Comparison of ENCODE assay signal across 10 cellular contexts in the genomic region with DNA sequence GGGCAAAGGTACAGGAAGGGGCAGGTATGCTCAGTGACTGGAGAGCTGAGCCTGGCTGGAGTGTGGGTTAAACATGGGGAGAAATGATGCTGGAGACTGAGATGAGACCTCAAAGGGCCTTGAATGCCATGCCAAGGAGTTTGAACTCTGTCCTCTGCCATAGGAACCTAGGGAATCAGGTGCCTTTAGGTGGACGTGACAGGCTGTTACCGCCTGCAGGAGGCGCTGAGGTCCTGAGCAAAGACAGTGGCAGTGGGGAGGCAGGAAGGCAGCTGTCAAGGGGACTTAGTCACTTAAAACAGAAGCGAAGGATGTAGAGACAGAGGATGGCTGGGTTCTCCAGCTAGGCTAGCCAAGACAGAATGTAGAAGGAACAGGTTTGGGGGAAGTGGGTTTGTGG. TPM values are rescaled to one million over a fixed set of nuclear protein-coding genes. Genes with fewer than 3 reads are reported as not detected.
DNase-seq lines count a peak whose midpoint lies in the region; ATAC-seq, FAIRE-seq and TF ChIP-seq lines count a peak whose summit lies in the region.
"Had no signal": no experiment of that assay in that cellular context is flagged by ENCODE, and none has a peak within 500 bp of the region (broad histone marks: within the 10 kb centered on the region; RNA-seq: fewer than 3 reads in every experiment).

No MANE protein-coding gene starts in this region.

- H3K36me3 ChIP-seq in breast epithelium (peaks cover 4% of the 10 kb centered on the region), endothelial cell of umbilical vein (ENCODE audit: control insufficient read depth in 2 of 2, extremely low read depth in 1 of 2, insufficient read depth in 2 of 2, low read length in 2 of 2) (peaks cover 19 to 38% of the 10 kb centered on the region in 2 experiments), upper lobe of right lung (peaks cover 96% of the 10 kb centered on the region), gastrocnemius medialis (peaks cover 0 to 90% of the 10 kb centered on the region in 2 donors)

- no peaks in the 10 kb centered on the region for H3K9me1 ChIP-seq in endothelial cell of umbilical vein (replicated peaks; ENCODE audit: control insufficient read depth, extremely low read depth, insufficient read depth, low read length)

- no peak overlapping the region for H2AFZ ChIP-seq in endothelial cell of umbilical vein (ENCODE audit: low read depth, low read length)

- H3K27me3 ChIP-seq in breast epithelium (no peaks in the 10 kb centered on the region), endothelial cell of umbilical vein (ENCODE audit: control insufficient read depth in 2 of 2, insufficient read depth in 2 of 2, low read length in 2 of 2) (no peaks in the 10 kb centered on the region), upper lobe of right lung (no peaks in the 10 kb centered on the region), gastrocnemius medialis (no peaks in the 10 kb centered on the region)

- dilution Hi-C loops in endothelial cell of umbilical vein (cut with MboI; ENCODE audit: extremely low pct_ligation_motif_present, low sequenced_read_pairs) = no loop called here

- H3K27ac ChIP-seq in breast epithelium (no peak overlapping the region), endothelial cell of umbilical vein (ENCODE audit: insufficient read depth, low read depth, low read length) (no peak overlapping the region), upper lobe of right lung (no peak overlapping the region), gastrocnemius medialis (no peak overlapping the region)

- H3K4me3 Mint-ChIP-seq in MCF 10A (ENCODE audit: unreplicated experiment) = no peak overlapping the region

- TF ChIP-seq POLR2A in breast epithelium (IDR thresholded peaks at IDR 0.05) (no peak), endothelial cell of umbilical vein (IDR thresholded peaks at IDR 0.05; ENCODE audit: low read depth, low read length) (no peak), gastrocnemius medialis (IDR thresholded peaks at IDR 0.05) (no peak)

- no peak overlapping the region for H3K27ac Mint-ChIP-seq in MCF 10A (ENCODE audit: low read depth, unreplicated experiment)

- FAIRE-seq in endothelial cell of umbilical vein (lab: Jason Lieb, UNC) = no peak
- FAIRE-seq: GM18507, TTC549 had no signal

- H3K4me2 ChIP-seq in endothelial cell of umbilical vein (ENCODE audit: insufficient read depth, low read length) = no peak overlapping the region

- H3K4me1 Mint-ChIP-seq in MCF 10A (ENCODE audit: insufficient read depth, unreplicated experiment) = peaks cover 4% of the 10 kb centered on the region

- POLR2A ChIA-PET in MCF 10A (lab: Yijun Ruan, JAX) = interaction anchor here (2.7 kb wide), 1 partner anchor 10 kb away, joined by 10 read pairs; a partner anchor contains a TSS
- POLR2A ChIA-PET in endothelial cell of umbilical vein (lab: Charles Lee) = no interaction called here

- H3K9me3 Mint-ChIP-seq in MCF 10A (ENCODE audit: unreplicated experiment) = no peaks in the 10 kb centered on the region

- DNase-seq in MCF 10A (ENCODE audit: unreplicated experiment) (peak; percentile 32), breast epithelium (ENCODE audit: low spot score in 2 of 2) (no peak), SK-N-DZ (ENCODE audit: low spot score) (peak; percentile 40), endothelial cell of umbilical vein (ENCODE audit: low read depth, low spot score) (peak; percentile 52), upper lobe of right lung (no peak), AG20443 (ENCODE audit: low spot score) (no peak), gastrocnemius medialis (no peak)

- ATAC-seq in upper lobe of right lung (peak; percentile 34), HG03565 (IDR thresholded peaks at IDR 0.05; ENCODE audit: unreplicated experiment) (no peak), gastrocnemius medialis (no peak)

- no peak overlapping the region for H3K9ac ChIP-seq in endothelial cell of umbilical vein (replicated peaks; ENCODE audit: extremely low read depth, insufficient read depth, low read length)

- H3K9me3 ChIP-seq in breast epithelium = no peaks in the 10 kb centered on the region
- no peaks in the 10 kb centered on the region for H3K9me3 ChIP-seq in endothelial cell of umbilical vein (replicated peaks; ENCODE audit: control insufficient read depth, insufficient read depth, low read length)
- H3K9me3 ChIP-seq in upper lobe of right lung = no peaks in the 10 kb centered on the region
- no peaks in the 10 kb centered on the region for H3K9me3 ChIP-seq in gastrocnemius medialis

- H3K4me3 ChIP-seq in breast epithelium = no peak overlapping the region
- no peak overlapping the region for H3K4me3 ChIP-seq in endothelial cell of umbilical vein (replicated peaks in 1 of 3; ENCODE audit: insufficient read depth in 1 of 3, low read depth in 1 of 3, low read length in 3 of 3)
- H3K4me3 ChIP-seq in upper lobe of right lung = no peak overlapping the region
- H3K4me3 ChIP-seq in gastrocnemius medialis = no peak overlapping the region

- in situ Hi-C loops in gastrocnemius medialis (cut with MboI; ENCODE audit: low sequenced_read_pairs in 4 of 4) = no loop called here

- no peaks in the 10 kb centered on the region for H3K27me3 Mint-ChIP-seq in MCF 10A (ENCODE audit: insufficient read depth, unreplicated experiment)

- H4K20me1 ChIP-seq in endothelial cell of umbilical vein (replicated peaks; ENCODE audit: control insufficient read depth, extremely low read depth, insufficient read depth, low read length) = no peaks in the 10 kb centered on the region

- no peak for TF ChIP-seq CTCF in MCF 10A (IDR thresholded peaks at IDR 0.05; ENCODE audit: unreplicated experiment)
- TF ChIP-seq CTCF in breast epithelium (IDR thresholded peaks at IDR 0.05) = no peak
- TF ChIP-seq CTCF in endothelial cell of umbilical vein (IDR thresholded peaks at IDR 0.05; ENCODE audit: extremely low read depth in 1 of 2, insufficient read depth in 1 of 2, low read depth in 1 of 2, low read length in 2 of 2) = peak; percentile 54 to 55
- TF ChIP-seq CTCF in upper lobe of right lung (IDR thresholded peaks at IDR 0.05) = peak; percentile 27
- no peak for TF ChIP-seq CTCF in gastrocnemius medialis (IDR thresholded peaks at IDR 0.05 in 4 of 5, conservative IDR thresholded peaks at IDR 0.05 in 1 of 5)

- BruUV-seq in MCF 10A (replicated peaks; lab: Mats Ljungman, UMichigan) (no TSS peak), endothelial cell of umbilical vein (replicated peaks; lab: Mats Ljungman, UMichigan) (no TSS peak)

- CTCF ChIA-PET in MCF 10A (lab: Yijun Ruan, JAX) = interaction anchor here (0.6 to 1.6 kb wide), 3 partner anchors 27 to 325 kb away, joined by 3 to 5 read pairs (median 4); a partner anchor contains a TSS
- CTCF ChIA-PET in endothelial cell of umbilical vein (lab: Charles Lee) = interaction anchor here (0.5 to 1.9 kb wide), 8 partner anchors 9 to 413 kb away, joined by 3 to 12 read pairs (median 4); a partner anchor contains a TSS

- intact Hi-C loops in MCF 10A (cut with micrococcal nuclease) = no loop called here
- intact Hi-C loops in breast epithelium (cut with DNase I; ENCODE audit: low total_unique reads) = no loop called here
- intact Hi-C loops in endothelial cell of umbilical vein (cut with micrococcal nuclease) = no loop called here
- intact Hi-C loops in upper lobe of right lung (cut with DNase I) = no loop called here
- intact Hi-C loops in gastrocnemius medialis (cut with DNase I; ENCODE audit: low total_unique reads) = no loop called here

- no peaks in the 10 kb centered on the region for H3K4me1 ChIP-seq in breast epithelium
- H3K4me1 ChIP-seq in endothelial cell of umbilical vein (ENCODE audit: control insufficient read depth, extremely low read depth, insufficient read depth, low read length) = no peaks in the 10 kb centered on the region
- no peaks in the 10 kb centered on the region for H3K4me1 ChIP-seq in upper lobe of right lung
- H3K4me1 ChIP-seq in gastrocnemius medialis = no peaks in the 10 kb centered on the region

- H3K79me2 ChIP-seq in endothelial cell of umbilical vein (ENCODE audit: control insufficient read depth, insufficient read depth, low read length) = peaks cover 1% of the 10 kb centered on the region

- H3K36me3 Mint-ChIP-seq in MCF 10A (ENCODE audit: insufficient read depth, unreplicated experiment) = peaks cover 99% of the 10 kb centered on the region

RNA-seq across cellular contexts. Expression of a gene that starts 9.1 kb away (rescaled TPM):
- total RNA-seq in MCF 10A (2022) (124 and 145 TPM in 2 replicates), breast epithelium (100 to 1,000 TPM; 132 to 214 (median 167) TPM), endothelial cell of umbilical vein (213 and 227 TPM in 2 replicates), upper lobe of right lung (127 TPM), gastrocnemius medialis (100 to 1,000 TPM; 211 to 334 (median 280) TPM)
- polyA plus RNA-seq in SK-N-DZ (2014; cell fraction: cytosol; rRNA removed) = 569 and 605 TPM in 2 replicates
- polyA plus RNA-seq in SK-N-DZ (2014; cell fraction: nucleus; rRNA removed) = 236 and 352 TPM in 2 replicates
- 685 and 705 TPM in 2 replicates for polyA plus RNA-seq in endothelial cell of umbilical vein
- polyA plus RNA-seq in endothelial cell of umbilical vein (2011; cell fraction: cytosol; rRNA removed) = 539 and 649 TPM in 2 replicates
- polyA plus RNA-seq in endothelial cell of umbilical vein (2011; cell fraction: nucleus; rRNA removed) = 229 and 250 TPM in 2 replicates
- 242 and 303 TPM in 2 replicates for polyA plus RNA-seq in endothelial cell of umbilical vein (2012)
- polyA minus RNA-seq in endothelial cell of umbilical vein = 271 and 276 TPM in 2 replicates
- polyA minus RNA-seq in endothelial cell of umbilical vein (2011; cell fraction: cytosol; rRNA and poly(A)+ RNA removed) = 192 TPM
- 33.6 and 42.4 TPM in 2 replicates for polyA minus RNA-seq in endothelial cell of umbilical vein (2011; cell fraction: nucleus; rRNA and poly(A)+ RNA removed)

RNA-seq across cellular contexts. Expression of a gene that starts 13.5 kb away (rescaled TPM):
- total RNA-seq in MCF 10A (2022) = 32.6 and 39.5 TPM in 2 replicates
- 1 to 10 TPM; 6.4 to 9.5 (median 9.3) TPM for total RNA-seq in breast epithelium
- polyA plus RNA-seq in SK-N-DZ (2014; cell fraction: cytosol; rRNA removed) = 13.8 and 15.0 TPM in 2 replicates
- 16.6 and 33.3 TPM in 2 replicates for polyA plus RNA-seq in SK-N-DZ (2014; cell fraction: nucleus; rRNA removed)
- total RNA-seq in endothelial cell of umbilical vein = 77.5 and 78.4 TPM in 2 replicates
- polyA plus RNA-seq in endothelial cell of umbilical vein = 39.8 and 45.3 TPM in 2 replicates
- polyA plus RNA-seq in endothelial cell of umbilical vein (2011; cell fraction: cytosol; rRNA removed) = 28.6 and 32.6 TPM in 2 replicates
- 29.6 and 36.9 TPM in 2 replicates for polyA plus RNA-seq in endothelial cell of umbilical vein (2011; cell fraction: nucleus; rRNA removed)
- polyA plus RNA-seq in endothelial cell of umbilical vein (2012) = 55.8 and 74.4 TPM in 2 replicates
- 20.3 and 20.9 TPM in 2 replicates for polyA minus RNA-seq in endothelial cell of umbilical vein
- 16.7 TPM for polyA minus RNA-seq in endothelial cell of umbilical vein (2011; cell fraction: cytosol; rRNA and poly(A)+ RNA removed)
- 7.9 and 14.5 TPM in 2 replicates for polyA minus RNA-seq in endothelial cell of umbilical vein (2011; cell fraction: nucleus; rRNA and poly(A)+ RNA removed)
- total RNA-seq in upper lobe of right lung = 59.1 TPM
- total RNA-seq in gastrocnemius medialis = 1 to 10 TPM; 1.3 to 4.0 (median 1.6) TPM

RNA-seq across cellular contexts. Expression of a gene that starts 31.5 kb away (rescaled TPM):
- total RNA-seq in MCF 10A (2022) (36.8 and 42.0 TPM in 2 replicates), breast epithelium (10 to 100 TPM in 2 of 3 donors, 1 to 10 TPM in 1; 8.9 to 15.0 (median 12.5) TPM), endothelial cell of umbilical vein (22.6 and 23.7 TPM in 2 replicates), upper lobe of right lung (29.7 TPM), gastrocnemius medialis (10 to 100 TPM; 10.0 to 25.8 (median 13.3) TPM)
- polyA plus RNA-seq in SK-N-DZ (2014; cell fraction: cytosol; rRNA removed) = 4.1 and 5.9 TPM in 2 replicates
- 5.0 TPM in 2 replicates for polyA plus RNA-seq in SK-N-DZ (2014; cell fraction: nucleus; rRNA removed)
- 8.7 and 11.1 TPM in 2 replicates for polyA plus RNA-seq in endothelial cell of umbilical vein
- 8.8 and 10.9 TPM in 2 replicates for polyA plus RNA-seq in endothelial cell of umbilical vein (2011; cell fraction: cytosol; rRNA removed)
- polyA plus RNA-seq in endothelial cell of umbilical vein (2011; cell fraction: nucleus; rRNA removed) = 3.4 and 4.0 TPM in 2 replicates
- 16.3 and 17.9 TPM in 2 replicates for polyA plus RNA-seq in endothelial cell of umbilical vein (2012)
- 2.0 and 2.6 TPM in 2 replicates for polyA minus RNA-seq in endothelial cell of umbilical vein
- 18.3 TPM for polyA minus RNA-seq in endothelial cell of umbilical vein (2011; cell fraction: cytosol; rRNA and poly(A)+ RNA removed)
- 1.1 and 2.0 TPM in 2 replicates for polyA minus RNA-seq in endothelial cell of umbilical vein (2011; cell fraction: nucleus; rRNA and poly(A)+ RNA removed)

RNA-seq across cellular contexts. Expression of a gene that starts 37.7 kb away (rescaled TPM):
- total RNA-seq in MCF 10A (2022) (25.9 and 27.4 TPM in 2 replicates), breast epithelium (10 to 100 TPM; 43.0 to 52.8 (median 43.6) TPM), endothelial cell of umbilical vein (48.1 and 48.8 TPM in 2 replicates), upper lobe of right lung (50.5 TPM), gastrocnemius medialis (10 to 100 TPM; 57.2 to 97.0 (median 76.8) TPM)
- polyA plus RNA-seq in SK-N-DZ (2014; cell fraction: cytosol; rRNA removed) = 55.3 and 64.1 TPM in 2 replicates
- polyA plus RNA-seq in SK-N-DZ (2014; cell fraction: nucleus; rRNA removed) = 60.6 and 62.5 TPM in 2 replicates
- polyA plus RNA-seq in endothelial cell of umbilical vein = 22.4 and 23.1 TPM in 2 replicates
- polyA plus RNA-seq in endothelial cell of umbilical vein (2011; cell fraction: cytosol; rRNA removed) = 26.9 and 32.2 TPM in 2 replicates
- polyA plus RNA-seq in endothelial cell of umbilical vein (2011; cell fraction: nucleus; rRNA removed) = 60.7 and 65.1 TPM in 2 replicates
- polyA plus RNA-seq in endothelial cell of umbilical vein (2012) = 30.9 and 31.5 TPM in 2 replicates
- polyA minus RNA-seq in endothelial cell of umbilical vein = 68.7 and 71.3 TPM in 2 replicates
- polyA minus RNA-seq in endothelial cell of umbilical vein (2011; cell fraction: cytosol; rRNA and poly(A)+ RNA removed) = 19.7 TPM
- 13.5 and 16.2 TPM in 2 replicates for polyA minus RNA-seq in endothelial cell of umbilical vein (2011; cell fraction: nucleus; rRNA and poly(A)+ RNA removed)

RNA-seq across cellular contexts. Expression of a gene that starts 56.5 kb away (rescaled TPM):
- total RNA-seq in MCF 10A (2022) (59.6 and 65.3 TPM in 2 replicates), breast epithelium (100 to 1,000 TPM in 1 of 3 donors, 10 to 100 TPM in 2; 41.9 to 101 (median 90.5) TPM), endothelial cell of umbilical vein (85.4 and 86.6 TPM in 2 replicates), upper lobe of right lung (133 TPM), gastrocnemius medialis (10 to 100 TPM; 48.2 to 76.8 (median 56.3) TPM)
- polyA plus RNA-seq in SK-N-DZ (2014; cell fraction: cytosol; rRNA removed) = 24.7 and 25.6 TPM in 2 replicates
- 88.4 and 109 TPM in 2 replicates for polyA plus RNA-seq in SK-N-DZ (2014; cell fraction: nucleus; rRNA removed)
- 32.1 and 35.7 TPM in 2 replicates for polyA plus RNA-seq in endothelial cell of umbilical vein
- polyA plus RNA-seq in endothelial cell of umbilical vein (2011; cell fraction: cytosol; rRNA removed) = 21.1 and 29.6 TPM in 2 replicates
- 144 and 172 TPM in 2 replicates for polyA plus RNA-seq in endothelial cell of umbilical vein (2011; cell fraction: nucleus; rRNA removed)
- 37.7 and 42.7 TPM in 2 replicates for polyA plus RNA-seq in endothelial cell of umbilical vein (2012)
- polyA minus RNA-seq in endothelial cell of umbilical vein = 68.1 and 78.3 TPM in 2 replicates
- polyA minus RNA-seq in endothelial cell of umbilical vein (2011; cell fraction: cytosol; rRNA and poly(A)+ RNA removed) = 34.7 TPM
- 72.9 and 91.4 TPM in 2 replicates for polyA minus RNA-seq in endothelial cell of umbilical vein (2011; cell fraction: nucleus; rRNA and poly(A)+ RNA removed)

Comparison
In these comparisons a context has a peak if more than half of its experiments do, and no peak if none do; other contexts are left out.
1. DNase-seq: peak in MCF 10A (single experiment), SK-N-DZ (single experiment) and endothelial cell of umbilical vein (single experiment); none in breast epithelium (0 of 2), upper lobe of right lung (single experiment), AG20443 (single experiment) and gastrocnemius medialis (0 of 2).
2. CTCF ChIP-seq: peak in endothelial cell of umbilical vein (2 of 2) and upper lobe of right lung (single experiment); none in MCF 10A (single experiment), breast epithelium (0 of 3) and gastrocnemius medialis (0 of 5).